In the genomic region with DNA sequence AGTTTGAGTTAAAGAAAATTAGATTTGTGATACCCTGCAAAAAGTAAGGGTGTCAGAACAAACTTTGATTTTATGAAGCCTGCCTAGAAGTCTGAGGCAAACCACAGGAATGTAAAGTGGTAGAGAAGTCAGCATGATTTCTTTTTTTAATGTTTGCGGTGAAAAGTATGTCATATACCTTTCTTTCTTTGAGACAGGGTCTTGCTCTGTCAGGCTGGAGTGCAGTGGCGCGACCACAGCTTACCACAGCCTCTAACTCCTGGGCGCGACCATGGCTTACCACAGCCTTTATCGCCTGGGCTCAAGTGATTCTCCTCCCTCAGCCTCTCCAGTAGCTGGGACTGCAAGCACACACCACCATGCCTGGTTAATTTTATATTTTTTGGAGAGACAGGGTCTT, we compare ENCODE assay signal across 2 cellular contexts.
TF ChIP-seq lines count a peak whose summit lies in the region.

No MANE protein-coding gene starts in this region.

TF ChIP-seq in SK-N-SH treated with all-trans-retinoic acid at 6 μM for 48 hours, 23 proteins besides CTCF, POLR2A, EP300 and RAD21 (continued from another document):
- TF ChIP-seq ZFP30 (CRISPR knock-in tag; IDR thresholded peaks at IDR 0.05) = no peak
- 0 out of 2 replicates have a peak, but pooled peaks have one; percentile 18 for TF ChIP-seq ISL1 (CRISPR knock-in tag; IDR thresholded peaks at IDR 0.05)
- TF ChIP-seq ZFP3 (CRISPR knock-in tag; IDR thresholded peaks at IDR 0.05) = no peak
- TF ChIP-seq OSR1 (CRISPR knock-in tag; IDR thresholded peaks at IDR 0.05) = no peak

TF ChIP-seq in SK-N-SH, 30 proteins besides CTCF, POLR2A, EP300 and RAD21 (continued from another document):
- TF ChIP-seq USF1 (IDR thresholded peaks at IDR 0.05; ENCODE audit: borderline replicate concordance, low read depth) = no peak
- TF ChIP-seq SIN3A (IDR thresholded peaks at IDR 0.05; ENCODE audit: borderline replicate concordance, low read depth, low read length) = no peak
